In the genomic region with DNA sequence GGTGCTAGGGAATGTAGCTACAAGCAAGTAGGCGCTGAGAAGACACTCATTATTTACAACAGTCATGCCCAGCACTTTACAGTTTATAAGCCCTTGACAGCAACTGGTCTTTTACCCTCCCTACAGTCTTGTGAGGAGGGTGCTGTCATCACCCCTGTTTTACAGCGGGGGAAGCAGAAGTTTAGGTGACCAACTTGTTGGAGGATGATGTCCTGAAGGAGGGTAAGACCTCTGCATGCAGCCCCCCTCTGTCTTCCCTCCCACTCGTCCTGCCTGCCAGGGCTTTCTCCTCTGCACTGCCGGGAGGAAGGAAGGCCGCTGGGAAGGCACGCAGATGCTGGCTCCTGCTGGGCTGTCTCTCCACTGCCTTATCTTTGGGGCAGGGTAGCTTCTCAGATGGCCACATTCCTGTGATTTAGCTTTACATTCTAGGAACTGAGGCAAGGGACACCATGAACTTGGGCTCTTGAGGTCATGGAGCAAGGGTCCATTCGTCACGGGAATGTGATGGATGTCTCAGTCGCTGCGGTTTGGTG, we compare ENCODE assay signal across 2 cellular contexts.
A peak's percentile ranks its signal among the peaks of the same experiment; 100 is the strongest.
TF ChIP-seq lines count a peak whose summit lies in the region.

No MANE protein-coding gene starts in this region.

TF ChIP-seq in PFSK-1, 5 proteins besides CTCF, POLR2A, EP300 and RAD21 (continued from another document):
- no peak for TF ChIP-seq REST (IDR thresholded peaks at IDR 0.05; ENCODE audit: insufficient read depth in 1 of 2, low read depth in 2 of 2, low read length in 2 of 2)

TF ChIP-seq in HepG2, 621 proteins besides CTCF, POLR2A, EP300 and RAD21 (continued from another document and continues in another):
- TF ChIP-seq ZFP91 (CRISPR knock-in tag; IDR thresholded peaks at IDR 0.05; ENCODE audit: borderline replicate concordance): peak; percentile 48; the same call in 1 of the 2 replicates
- peak; percentile 12; the same call in 1 of the 2 replicates for TF ChIP-seq RBFOX2 (IDR thresholded peaks at IDR 0.05; ENCODE audit: low read depth, low read length)
- TF ChIP-seq, protein P1, sequence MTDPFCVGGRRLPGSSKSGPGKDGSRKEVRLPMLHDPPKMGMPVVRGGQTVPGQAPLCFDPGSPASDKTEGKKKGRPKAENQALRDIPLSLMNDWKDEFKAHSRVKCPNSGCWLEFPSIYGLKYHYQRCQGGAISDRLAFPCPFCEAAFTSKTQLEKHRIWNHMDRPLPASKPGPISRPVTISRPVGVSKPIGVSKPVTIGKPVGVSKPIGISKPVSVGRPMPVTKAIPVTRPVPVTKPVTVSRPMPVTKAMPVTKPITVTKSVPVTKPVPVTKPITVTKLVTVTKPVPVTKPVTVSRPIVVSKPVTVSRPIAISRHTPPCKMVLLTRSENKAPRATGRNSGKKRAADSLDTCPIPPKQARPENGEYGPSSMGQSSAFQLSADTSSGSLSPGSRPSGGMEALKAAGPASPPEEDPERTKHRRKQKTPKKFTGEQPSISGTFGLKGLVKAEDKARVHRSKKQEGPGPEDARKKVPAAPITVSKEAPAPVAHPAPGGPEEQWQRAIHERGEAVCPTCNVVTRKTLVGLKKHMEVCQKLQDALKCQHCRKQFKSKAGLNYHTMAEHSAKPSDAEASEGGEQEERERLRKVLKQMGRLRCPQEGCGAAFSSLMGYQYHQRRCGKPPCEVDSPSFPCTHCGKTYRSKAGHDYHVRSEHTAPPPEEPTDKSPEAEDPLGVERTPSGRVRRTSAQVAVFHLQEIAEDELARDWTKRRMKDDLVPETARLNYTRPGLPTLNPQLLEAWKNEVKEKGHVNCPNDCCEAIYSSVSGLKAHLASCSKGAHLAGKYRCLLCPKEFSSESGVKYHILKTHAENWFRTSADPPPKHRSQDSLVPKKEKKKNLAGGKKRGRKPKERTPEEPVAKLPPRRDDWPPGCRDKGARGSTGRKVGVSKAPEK (CRISPR knock-in tag; IDR thresholded peaks at IDR 0.05; ENCODE audit: borderline replicate concordance): 0 out of 2 replicates have a peak, but pooled peaks have one; percentile 53
- TF ChIP-seq SKI (IDR thresholded peaks at IDR 0.05; ENCODE audit: partially characterized antibody): no peak
- TF ChIP-seq NCOA2 (CRISPR knock-in tag; IDR thresholded peaks at IDR 0.05): no peak
- no peak for TF ChIP-seq PCBP1 (IDR thresholded peaks at IDR 0.05; ENCODE audit: borderline replicate concordance, low read depth, low read length)
- peak; percentile 68; the same call in 1 of the 2 replicates for TF ChIP-seq ZNF430 (CRISPR knock-in tag; IDR thresholded peaks at IDR 0.05)
- TF ChIP-seq, protein P2, sequence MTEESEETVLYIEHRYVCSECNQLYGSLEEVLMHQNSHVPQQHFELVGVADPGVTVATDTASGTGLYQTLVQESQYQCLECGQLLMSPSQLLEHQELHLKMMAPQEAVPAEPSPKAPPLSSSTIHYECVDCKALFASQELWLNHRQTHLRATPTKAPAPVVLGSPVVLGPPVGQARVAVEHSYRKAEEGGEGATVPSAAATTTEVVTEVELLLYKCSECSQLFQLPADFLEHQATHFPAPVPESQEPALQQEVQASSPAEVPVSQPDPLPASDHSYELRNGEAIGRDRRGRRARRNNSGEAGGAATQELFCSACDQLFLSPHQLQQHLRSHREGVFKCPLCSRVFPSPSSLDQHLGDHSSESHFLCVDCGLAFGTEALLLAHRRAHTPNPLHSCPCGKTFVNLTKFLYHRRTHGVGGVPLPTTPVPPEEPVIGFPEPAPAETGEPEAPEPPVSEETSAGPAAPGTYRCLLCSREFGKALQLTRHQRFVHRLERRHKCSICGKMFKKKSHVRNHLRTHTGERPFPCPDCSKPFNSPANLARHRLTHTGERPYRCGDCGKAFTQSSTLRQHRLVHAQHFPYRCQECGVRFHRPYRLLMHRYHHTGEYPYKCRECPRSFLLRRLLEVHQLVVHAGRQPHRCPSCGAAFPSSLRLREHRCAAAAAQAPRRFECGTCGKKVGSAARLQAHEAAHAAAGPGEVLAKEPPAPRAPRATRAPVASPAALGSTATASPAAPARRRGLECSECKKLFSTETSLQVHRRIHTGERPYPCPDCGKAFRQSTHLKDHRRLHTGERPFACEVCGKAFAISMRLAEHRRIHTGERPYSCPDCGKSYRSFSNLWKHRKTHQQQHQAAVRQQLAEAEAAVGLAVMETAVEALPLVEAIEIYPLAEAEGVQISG (CRISPR knock-in tag; IDR thresholded peaks at IDR 0.05): 0 out of 2 replicates have a peak, but pooled peaks have one; percentile 29
- 0 out of 2 replicates have a peak, but pooled peaks have one; percentile 5 for TF ChIP-seq ESRRA (CRISPR knock-in tag; IDR thresholded peaks at IDR 0.05; ENCODE audit: low read depth)
- no peak for TF ChIP-seq CCAR2 (optimal IDR thresholded peaks at IDR 0.05; ENCODE audit: low read depth, low read length)
- TF ChIP-seq FOXK1 (CRISPR knock-in tag; IDR thresholded peaks at IDR 0.05; ENCODE audit: borderline replicate concordance, low read depth): no peak
- 0 out of 2 replicates have a peak, but pooled peaks have one; percentile 7 for TF ChIP-seq KDM5B (CRISPR knock-in tag; IDR thresholded peaks at IDR 0.05; ENCODE audit: borderline replicate concordance)
- 0 out of 2 replicates have a peak, but pooled peaks have one; percentile 57 for TF ChIP-seq KLF11 (CRISPR knock-in tag; IDR thresholded peaks at IDR 0.05)
- TF ChIP-seq ZNF724P (CRISPR knock-in tag; IDR thresholded peaks at IDR 0.05; ENCODE audit: borderline replicate concordance): peak; percentile 70; the same call in 1 of the 2 replicates
- peak; percentile 17; the same call in 1 of the 2 replicates for TF ChIP-seq HDAC1 (CRISPR knock-in tag; IDR thresholded peaks at IDR 0.05)
- no peak for TF ChIP-seq MIER3 (CRISPR knock-in tag; IDR thresholded peaks at IDR 0.05; ENCODE audit: borderline replicate concordance)
- TF ChIP-seq ATF5 (CRISPR knock-in tag; IDR thresholded peaks at IDR 0.05; ENCODE audit: low read depth): no peak
- TF ChIP-seq SALL1 (CRISPR knock-in tag; IDR thresholded peaks at IDR 0.05): peak; percentile 37
- no peak for TF ChIP-seq MIER2 (CRISPR knock-in tag; IDR thresholded peaks at IDR 0.05)
- peak; percentile 53; the same call in 1 of the 2 replicates for TF ChIP-seq HNF4A (CRISPR knock-in tag; IDR thresholded peaks at IDR 0.05)
- no peak for TF ChIP-seq ZNF367 (CRISPR knock-in tag; IDR thresholded peaks at IDR 0.05; ENCODE audit: borderline replicate concordance)
- TF ChIP-seq FOSL2 (CRISPR knock-in tag; IDR thresholded peaks at IDR 0.05): no peak
- TF ChIP-seq ZNF432 (CRISPR knock-in tag; IDR thresholded peaks at IDR 0.05; ENCODE audit: borderline replicate concordance): no peak
- no peak for TF ChIP-seq ZNF850 (CRISPR knock-in tag; conservative IDR thresholded peaks at IDR 0.05)
- no peak for TF ChIP-seq DPF2 (CRISPR knock-in tag; IDR thresholded peaks at IDR 0.05; ENCODE audit: borderline replicate concordance, low read depth)
- TF ChIP-seq RCOR2 (CRISPR knock-in tag; IDR thresholded peaks at IDR 0.05): no peak; the same call in 1 of the 2 replicates
- peak; percentile 92; the same call in 1 of the 2 replicates for TF ChIP-seq ZNF605 (CRISPR knock-in tag; IDR thresholded peaks at IDR 0.05)
- no peak for TF ChIP-seq ATF3 (CRISPR knock-in tag; IDR thresholded peaks at IDR 0.05)
- TF ChIP-seq ATF7-NPFF (CRISPR knock-in tag; IDR thresholded peaks at IDR 0.05; ENCODE audit: low read depth): peak; percentile 57; the same call in 1 of the 2 replicates
- no peak for TF ChIP-seq MTF1 (CRISPR knock-in tag; IDR thresholded peaks at IDR 0.05)
- TF ChIP-seq HNRNPH1 (optimal IDR thresholded peaks at IDR 0.05; ENCODE audit: low read depth, low read length): peak; percentile 82
- no peak for TF ChIP-seq TEF (CRISPR knock-in tag; IDR thresholded peaks at IDR 0.05)
- TF ChIP-seq, protein P3, sequence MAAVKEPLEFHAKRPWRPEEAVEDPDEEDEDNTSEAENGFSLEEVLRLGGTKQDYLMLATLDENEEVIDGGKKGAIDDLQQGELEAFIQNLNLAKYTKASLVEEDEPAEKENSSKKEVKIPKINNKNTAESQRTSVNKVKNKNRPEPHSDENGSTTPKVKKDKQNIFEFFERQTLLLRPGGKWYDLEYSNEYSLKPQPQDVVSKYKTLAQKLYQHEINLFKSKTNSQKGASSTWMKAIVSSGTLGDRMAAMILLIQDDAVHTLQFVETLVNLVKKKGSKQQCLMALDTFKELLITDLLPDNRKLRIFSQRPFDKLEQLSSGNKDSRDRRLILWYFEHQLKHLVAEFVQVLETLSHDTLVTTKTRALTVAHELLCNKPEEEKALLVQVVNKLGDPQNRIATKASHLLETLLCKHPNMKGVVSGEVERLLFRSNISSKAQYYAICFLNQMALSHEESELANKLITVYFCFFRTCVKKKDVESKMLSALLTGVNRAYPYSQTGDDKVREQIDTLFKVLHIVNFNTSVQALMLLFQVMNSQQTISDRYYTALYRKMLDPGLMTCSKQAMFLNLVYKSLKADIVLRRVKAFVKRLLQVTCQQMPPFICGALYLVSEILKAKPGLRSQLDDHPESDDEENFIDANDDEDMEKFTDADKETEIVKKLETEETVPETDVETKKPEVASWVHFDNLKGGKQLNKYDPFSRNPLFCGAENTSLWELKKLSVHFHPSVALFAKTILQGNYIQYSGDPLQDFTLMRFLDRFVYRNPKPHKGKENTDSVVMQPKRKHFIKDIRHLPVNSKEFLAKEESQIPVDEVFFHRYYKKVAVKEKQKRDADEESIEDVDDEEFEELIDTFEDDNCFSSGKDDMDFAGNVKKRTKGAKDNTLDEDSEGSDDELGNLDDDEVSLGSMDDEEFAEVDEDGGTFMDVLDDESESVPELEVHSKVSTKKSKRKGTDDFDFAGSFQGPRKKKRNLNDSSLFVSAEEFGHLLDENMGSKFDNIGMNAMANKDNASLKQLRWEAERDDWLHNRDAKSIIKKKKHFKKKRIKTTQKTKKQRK (IDR thresholded peaks at IDR 0.05; ENCODE audit: low read length): no peak
- TF ChIP-seq ZNF207 (IDR thresholded peaks at IDR 0.05; ENCODE audit: borderline replicate concordance): no peak
- no peak for TF ChIP-seq ZBTB39 (CRISPR knock-in tag; IDR thresholded peaks at IDR 0.05)
- TF ChIP-seq REXO4 (CRISPR knock-in tag; IDR thresholded peaks at IDR 0.05; ENCODE audit: borderline replicate concordance): peak; percentile 24; the same call in 1 of the 2 replicates
- no peak for TF ChIP-seq RARG (CRISPR knock-in tag; IDR thresholded peaks at IDR 0.05; ENCODE audit: low read depth)
- TF ChIP-seq NFKBIZ (CRISPR knock-in tag; IDR thresholded peaks at IDR 0.05): no peak; the same call in 1 of the 2 replicates
- TF ChIP-seq ZBTB34 (CRISPR knock-in tag; IDR thresholded peaks at IDR 0.05): 0 out of 2 replicates have a peak, but pooled peaks have one; percentile 52
- no peak for TF ChIP-seq SRSF1 (optimal IDR thresholded peaks at IDR 0.05; ENCODE audit: low read depth, low read length)
